In the genomic region with DNA sequence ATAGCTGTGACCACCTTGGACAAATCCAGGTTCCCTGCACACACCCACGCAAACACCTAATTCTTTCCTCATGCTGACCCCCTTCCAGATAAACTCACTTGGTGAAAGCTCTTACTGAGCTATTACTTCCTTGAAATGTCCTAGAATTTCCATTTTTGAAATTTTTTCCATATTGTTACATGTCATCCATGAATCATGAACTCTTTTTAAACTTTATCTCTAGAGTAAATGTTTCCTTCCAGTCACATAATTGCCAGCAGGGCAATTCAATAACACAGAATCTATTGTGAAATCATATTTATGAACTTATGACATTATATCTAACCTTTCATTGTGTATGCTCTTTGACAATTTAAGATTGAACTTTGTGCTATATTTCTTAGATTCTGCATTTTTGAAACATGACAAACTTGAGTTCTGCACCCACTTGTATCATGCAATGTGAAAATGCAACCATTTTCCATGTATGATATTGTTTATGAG, we compare ENCODE assay signal across 1 cellular context.
TF ChIP-seq lines count a peak whose summit lies in the region.

No MANE protein-coding gene starts in this region.

TF ChIP-seq in SK-N-SH, 30 proteins besides CTCF, POLR2A, EP300 and RAD21 (continued from another document):
- TF ChIP-seq ZBTB33 (IDR thresholded peaks at IDR 0.05; ENCODE audit: borderline replicate concordance, low read depth) = no peak
- no peak for TF ChIP-seq MXI1 (IDR thresholded peaks at IDR 0.05; ENCODE audit: low read depth, low read length)
- TF ChIP-seq RCOR1 (IDR thresholded peaks at IDR 0.05; ENCODE audit: low read length) = no peak
- TF ChIP-seq, protein P1, sequence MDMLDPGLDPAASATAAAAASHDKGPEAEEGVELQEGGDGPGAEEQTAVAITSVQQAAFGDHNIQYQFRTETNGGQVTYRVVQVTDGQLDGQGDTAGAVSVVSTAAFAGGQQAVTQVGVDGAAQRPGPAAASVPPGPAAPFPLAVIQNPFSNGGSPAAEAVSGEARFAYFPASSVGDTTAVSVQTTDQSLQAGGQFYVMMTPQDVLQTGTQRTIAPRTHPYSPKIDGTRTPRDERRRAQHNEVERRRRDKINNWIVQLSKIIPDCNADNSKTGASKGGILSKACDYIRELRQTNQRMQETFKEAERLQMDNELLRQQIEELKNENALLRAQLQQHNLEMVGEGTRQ (IDR thresholded peaks at IDR 0.05; ENCODE audit: borderline replicate concordance, low read depth, low read length) = no peak
TF ChIP-seq in SK-N-SH: peak in this region for 0.
